ENCODE assay signal across 2 cellular contexts in the genomic region with DNA sequence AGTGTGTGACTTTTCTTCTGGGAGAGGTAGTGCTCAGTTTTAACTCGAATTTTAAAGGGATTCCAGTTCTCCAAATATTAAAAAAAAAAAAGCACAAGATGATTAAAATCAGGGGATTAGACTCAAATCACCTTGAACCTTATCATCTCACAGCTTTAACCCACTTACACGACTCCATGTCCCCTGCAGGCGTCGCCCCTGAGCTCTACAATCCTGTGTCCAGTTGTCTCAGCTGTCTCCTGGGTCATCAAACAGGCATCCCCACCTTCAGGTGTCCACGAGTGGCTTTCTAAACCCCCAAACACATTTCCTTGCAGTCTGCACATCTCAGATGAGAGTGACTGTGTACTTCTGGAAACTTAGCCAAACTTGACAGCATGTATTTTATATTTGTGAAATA.
TF ChIP-seq lines count a peak whose summit lies in the region.

No MANE protein-coding gene starts in this region.

TF ChIP-seq in H1, 55 proteins besides CTCF, POLR2A, EP300 and RAD21:
- TF ChIP-seq SIN3A (conservative IDR thresholded peaks at IDR 0.05 in 1 of 2, IDR thresholded peaks at IDR 0.05 in 1 of 2; ENCODE audit: low read depth in 1 of 2, low read length in 2 of 2): no peak
- TF ChIP-seq KDM4A (IDR thresholded peaks at IDR 0.05; ENCODE audit: low read depth, low read length, severe bottlenecking): no peak
- TF ChIP-seq JUN (IDR thresholded peaks at IDR 0.05; ENCODE audit: low read depth, low read length): no peak
- TF ChIP-seq ASH2L (IDR thresholded peaks at IDR 0.05; ENCODE audit: low read length): no peak
- TF ChIP-seq YY1 (IDR thresholded peaks at IDR 0.05; ENCODE audit: low read depth, low read length): no peak
- TF ChIP-seq, protein P1, sequence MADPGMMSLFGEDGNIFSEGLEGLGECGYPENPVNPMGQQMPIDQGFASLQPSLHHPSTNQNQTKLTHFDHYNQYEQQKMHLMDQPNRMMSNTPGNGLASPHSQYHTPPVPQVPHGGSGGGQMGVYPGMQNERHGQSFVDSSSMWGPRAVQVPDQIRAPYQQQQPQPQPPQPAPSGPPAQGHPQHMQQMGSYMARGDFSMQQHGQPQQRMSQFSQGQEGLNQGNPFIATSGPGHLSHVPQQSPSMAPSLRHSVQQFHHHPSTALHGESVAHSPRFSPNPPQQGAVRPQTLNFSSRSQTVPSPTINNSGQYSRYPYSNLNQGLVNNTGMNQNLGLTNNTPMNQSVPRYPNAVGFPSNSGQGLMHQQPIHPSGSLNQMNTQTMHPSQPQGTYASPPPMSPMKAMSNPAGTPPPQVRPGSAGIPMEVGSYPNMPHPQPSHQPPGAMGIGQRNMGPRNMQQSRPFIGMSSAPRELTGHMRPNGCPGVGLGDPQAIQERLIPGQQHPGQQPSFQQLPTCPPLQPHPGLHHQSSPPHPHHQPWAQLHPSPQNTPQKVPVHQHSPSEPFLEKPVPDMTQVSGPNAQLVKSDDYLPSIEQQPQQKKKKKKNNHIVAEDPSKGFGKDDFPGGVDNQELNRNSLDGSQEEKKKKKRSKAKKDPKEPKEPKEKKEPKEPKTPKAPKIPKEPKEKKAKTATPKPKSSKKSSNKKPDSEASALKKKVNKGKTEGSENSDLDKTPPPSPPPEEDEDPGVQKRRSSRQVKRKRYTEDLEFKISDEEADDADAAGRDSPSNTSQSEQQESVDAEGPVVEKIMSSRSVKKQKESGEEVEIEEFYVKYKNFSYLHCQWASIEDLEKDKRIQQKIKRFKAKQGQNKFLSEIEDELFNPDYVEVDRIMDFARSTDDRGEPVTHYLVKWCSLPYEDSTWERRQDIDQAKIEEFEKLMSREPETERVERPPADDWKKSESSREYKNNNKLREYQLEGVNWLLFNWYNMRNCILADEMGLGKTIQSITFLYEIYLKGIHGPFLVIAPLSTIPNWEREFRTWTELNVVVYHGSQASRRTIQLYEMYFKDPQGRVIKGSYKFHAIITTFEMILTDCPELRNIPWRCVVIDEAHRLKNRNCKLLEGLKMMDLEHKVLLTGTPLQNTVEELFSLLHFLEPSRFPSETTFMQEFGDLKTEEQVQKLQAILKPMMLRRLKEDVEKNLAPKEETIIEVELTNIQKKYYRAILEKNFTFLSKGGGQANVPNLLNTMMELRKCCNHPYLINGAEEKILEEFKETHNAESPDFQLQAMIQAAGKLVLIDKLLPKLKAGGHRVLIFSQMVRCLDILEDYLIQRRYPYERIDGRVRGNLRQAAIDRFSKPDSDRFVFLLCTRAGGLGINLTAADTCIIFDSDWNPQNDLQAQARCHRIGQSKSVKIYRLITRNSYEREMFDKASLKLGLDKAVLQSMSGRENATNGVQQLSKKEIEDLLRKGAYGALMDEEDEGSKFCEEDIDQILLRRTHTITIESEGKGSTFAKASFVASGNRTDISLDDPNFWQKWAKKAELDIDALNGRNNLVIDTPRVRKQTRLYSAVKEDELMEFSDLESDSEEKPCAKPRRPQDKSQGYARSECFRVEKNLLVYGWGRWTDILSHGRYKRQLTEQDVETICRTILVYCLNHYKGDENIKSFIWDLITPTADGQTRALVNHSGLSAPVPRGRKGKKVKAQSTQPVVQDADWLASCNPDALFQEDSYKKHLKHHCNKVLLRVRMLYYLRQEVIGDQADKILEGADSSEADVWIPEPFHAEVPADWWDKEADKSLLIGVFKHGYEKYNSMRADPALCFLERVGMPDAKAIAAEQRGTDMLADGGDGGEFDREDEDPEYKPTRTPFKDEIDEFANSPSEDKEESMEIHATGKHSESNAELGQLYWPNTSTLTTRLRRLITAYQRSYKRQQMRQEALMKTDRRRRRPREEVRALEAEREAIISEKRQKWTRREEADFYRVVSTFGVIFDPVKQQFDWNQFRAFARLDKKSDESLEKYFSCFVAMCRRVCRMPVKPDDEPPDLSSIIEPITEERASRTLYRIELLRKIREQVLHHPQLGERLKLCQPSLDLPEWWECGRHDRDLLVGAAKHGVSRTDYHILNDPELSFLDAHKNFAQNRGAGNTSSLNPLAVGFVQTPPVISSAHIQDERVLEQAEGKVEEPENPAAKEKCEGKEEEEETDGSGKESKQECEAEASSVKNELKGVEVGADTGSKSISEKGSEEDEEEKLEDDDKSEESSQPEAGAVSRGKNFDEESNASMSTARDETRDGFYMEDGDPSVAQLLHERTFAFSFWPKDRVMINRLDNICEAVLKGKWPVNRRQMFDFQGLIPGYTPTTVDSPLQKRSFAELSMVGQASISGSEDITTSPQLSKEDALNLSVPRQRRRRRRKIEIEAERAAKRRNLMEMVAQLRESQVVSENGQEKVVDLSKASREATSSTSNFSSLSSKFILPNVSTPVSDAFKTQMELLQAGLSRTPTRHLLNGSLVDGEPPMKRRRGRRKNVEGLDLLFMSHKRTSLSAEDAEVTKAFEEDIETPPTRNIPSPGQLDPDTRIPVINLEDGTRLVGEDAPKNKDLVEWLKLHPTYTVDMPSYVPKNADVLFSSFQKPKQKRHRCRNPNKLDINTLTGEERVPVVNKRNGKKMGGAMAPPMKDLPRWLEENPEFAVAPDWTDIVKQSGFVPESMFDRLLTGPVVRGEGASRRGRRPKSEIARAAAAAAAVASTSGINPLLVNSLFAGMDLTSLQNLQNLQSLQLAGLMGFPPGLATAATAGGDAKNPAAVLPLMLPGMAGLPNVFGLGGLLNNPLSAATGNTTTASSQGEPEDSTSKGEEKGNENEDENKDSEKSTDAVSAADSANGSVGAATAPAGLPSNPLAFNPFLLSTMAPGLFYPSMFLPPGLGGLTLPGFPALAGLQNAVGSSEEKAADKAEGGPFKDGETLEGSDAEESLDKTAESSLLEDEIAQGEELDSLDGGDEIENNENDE (IDR thresholded peaks at IDR 0.05; ENCODE audit: insufficient replicate concordance, low read length): no peak
- no peak for TF ChIP-seq RFX5 (IDR thresholded peaks at IDR 0.05; ENCODE audit: borderline replicate concordance, low read depth, low read length)
- no peak for TF ChIP-seq BCL11A (IDR thresholded peaks at IDR 0.05; ENCODE audit: low read depth in 2 of 2, low read length in 2 of 2)
- TF ChIP-seq RXRA (IDR thresholded peaks at IDR 0.05; ENCODE audit: insufficient read depth, low read depth, low read length): no peak
- TF ChIP-seq KDM1A (IDR thresholded peaks at IDR 0.05; ENCODE audit: borderline replicate concordance, low read length): no peak
- no peak for TF ChIP-seq CBX8 (IDR thresholded peaks at IDR 0.05; ENCODE audit: borderline replicate concordance, low read depth, low read length)
- no peak for TF ChIP-seq SP2 (IDR thresholded peaks at IDR 0.05; ENCODE audit: low read length)
- TF ChIP-seq NRF1 (IDR thresholded peaks at IDR 0.05; ENCODE audit: low read depth, low read length): no peak
- TF ChIP-seq POU5F1 (IDR thresholded peaks at IDR 0.05; ENCODE audit: low read depth, low read length): no peak
- no peak for TF ChIP-seq CHD2 (IDR thresholded peaks at IDR 0.05; ENCODE audit: low read length)

TF ChIP-seq in WTC11, 78 proteins besides CTCF, POLR2A, EP300 and RAD21:
- no peak for TF ChIP-seq RORB (CRISPR knock-in tag; IDR thresholded peaks at IDR 0.05)
- no peak for TF ChIP-seq ZNF232 (CRISPR knock-in tag; IDR thresholded peaks at IDR 0.05)
- TF ChIP-seq SP1 (CRISPR knock-in tag; conservative IDR thresholded peaks at IDR 0.05): no peak
- no peak for TF ChIP-seq ZNF416 (CRISPR knock-in tag; IDR thresholded peaks at IDR 0.05)
- TF ChIP-seq, protein P2, sequence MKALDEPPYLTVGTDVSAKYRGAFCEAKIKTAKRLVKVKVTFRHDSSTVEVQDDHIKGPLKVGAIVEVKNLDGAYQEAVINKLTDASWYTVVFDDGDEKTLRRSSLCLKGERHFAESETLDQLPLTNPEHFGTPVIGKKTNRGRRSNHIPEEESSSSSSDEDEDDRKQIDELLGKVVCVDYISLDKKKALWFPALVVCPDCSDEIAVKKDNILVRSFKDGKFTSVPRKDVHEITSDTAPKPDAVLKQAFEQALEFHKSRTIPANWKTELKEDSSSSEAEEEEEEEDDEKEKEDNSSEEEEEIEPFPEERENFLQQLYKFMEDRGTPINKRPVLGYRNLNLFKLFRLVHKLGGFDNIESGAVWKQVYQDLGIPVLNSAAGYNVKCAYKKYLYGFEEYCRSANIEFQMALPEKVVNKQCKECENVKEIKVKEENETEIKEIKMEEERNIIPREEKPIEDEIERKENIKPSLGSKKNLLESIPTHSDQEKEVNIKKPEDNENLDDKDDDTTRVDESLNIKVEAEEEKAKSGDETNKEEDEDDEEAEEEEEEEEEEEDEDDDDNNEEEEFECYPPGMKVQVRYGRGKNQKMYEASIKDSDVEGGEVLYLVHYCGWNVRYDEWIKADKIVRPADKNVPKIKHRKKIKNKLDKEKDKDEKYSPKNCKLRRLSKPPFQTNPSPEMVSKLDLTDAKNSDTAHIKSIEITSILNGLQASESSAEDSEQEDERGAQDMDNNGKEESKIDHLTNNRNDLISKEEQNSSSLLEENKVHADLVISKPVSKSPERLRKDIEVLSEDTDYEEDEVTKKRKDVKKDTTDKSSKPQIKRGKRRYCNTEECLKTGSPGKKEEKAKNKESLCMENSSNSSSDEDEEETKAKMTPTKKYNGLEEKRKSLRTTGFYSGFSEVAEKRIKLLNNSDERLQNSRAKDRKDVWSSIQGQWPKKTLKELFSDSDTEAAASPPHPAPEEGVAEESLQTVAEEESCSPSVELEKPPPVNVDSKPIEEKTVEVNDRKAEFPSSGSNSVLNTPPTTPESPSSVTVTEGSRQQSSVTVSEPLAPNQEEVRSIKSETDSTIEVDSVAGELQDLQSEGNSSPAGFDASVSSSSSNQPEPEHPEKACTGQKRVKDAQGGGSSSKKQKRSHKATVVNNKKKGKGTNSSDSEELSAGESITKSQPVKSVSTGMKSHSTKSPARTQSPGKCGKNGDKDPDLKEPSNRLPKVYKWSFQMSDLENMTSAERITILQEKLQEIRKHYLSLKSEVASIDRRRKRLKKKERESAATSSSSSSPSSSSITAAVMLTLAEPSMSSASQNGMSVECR (CRISPR knock-in tag; IDR thresholded peaks at IDR 0.05; ENCODE audit: borderline replicate concordance): no peak
- TF ChIP-seq NFE2L1 (CRISPR knock-in tag; IDR thresholded peaks at IDR 0.05): no peak
- TF ChIP-seq, protein P3, sequence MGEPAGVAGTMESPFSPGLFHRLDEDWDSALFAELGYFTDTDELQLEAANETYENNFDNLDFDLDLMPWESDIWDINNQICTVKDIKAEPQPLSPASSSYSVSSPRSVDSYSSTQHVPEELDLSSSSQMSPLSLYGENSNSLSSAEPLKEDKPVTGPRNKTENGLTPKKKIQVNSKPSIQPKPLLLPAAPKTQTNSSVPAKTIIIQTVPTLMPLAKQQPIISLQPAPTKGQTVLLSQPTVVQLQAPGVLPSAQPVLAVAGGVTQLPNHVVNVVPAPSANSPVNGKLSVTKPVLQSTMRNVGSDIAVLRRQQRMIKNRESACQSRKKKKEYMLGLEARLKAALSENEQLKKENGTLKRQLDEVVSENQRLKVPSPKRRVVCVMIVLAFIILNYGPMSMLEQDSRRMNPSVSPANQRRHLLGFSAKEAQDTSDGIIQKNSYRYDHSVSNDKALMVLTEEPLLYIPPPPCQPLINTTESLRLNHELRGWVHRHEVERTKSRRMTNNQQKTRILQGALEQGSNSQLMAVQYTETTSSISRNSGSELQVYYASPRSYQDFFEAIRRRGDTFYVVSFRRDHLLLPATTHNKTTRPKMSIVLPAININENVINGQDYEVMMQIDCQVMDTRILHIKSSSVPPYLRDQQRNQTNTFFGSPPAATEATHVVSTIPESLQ (CRISPR knock-in tag; IDR thresholded peaks at IDR 0.05): no peak
- no peak for TF ChIP-seq CREM (CRISPR knock-in tag; IDR thresholded peaks at IDR 0.05)
- no peak for TF ChIP-seq SMAD3 (CRISPR knock-in tag; IDR thresholded peaks at IDR 0.05; ENCODE audit: borderline replicate concordance)
- TF ChIP-seq, protein P4, sequence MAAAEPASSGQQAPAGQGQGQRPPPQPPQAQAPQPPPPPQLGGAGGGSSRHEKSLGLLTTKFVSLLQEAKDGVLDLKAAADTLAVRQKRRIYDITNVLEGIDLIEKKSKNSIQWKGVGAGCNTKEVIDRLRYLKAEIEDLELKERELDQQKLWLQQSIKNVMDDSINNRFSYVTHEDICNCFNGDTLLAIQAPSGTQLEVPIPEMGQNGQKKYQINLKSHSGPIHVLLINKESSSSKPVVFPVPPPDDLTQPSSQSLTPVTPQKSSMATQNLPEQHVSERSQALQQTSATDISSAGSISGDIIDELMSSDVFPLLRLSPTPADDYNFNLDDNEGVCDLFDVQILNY (CRISPR knock-in tag; IDR thresholded peaks at IDR 0.05): no peak
- TF ChIP-seq ZNF138 (CRISPR knock-in tag; conservative IDR thresholded peaks at IDR 0.05): no peak
- no peak for TF ChIP-seq ETV6 (CRISPR knock-in tag; IDR thresholded peaks at IDR 0.05)
- no peak for TF ChIP-seq SOX15 (CRISPR knock-in tag; IDR thresholded peaks at IDR 0.05)
- TF ChIP-seq, protein P5, sequence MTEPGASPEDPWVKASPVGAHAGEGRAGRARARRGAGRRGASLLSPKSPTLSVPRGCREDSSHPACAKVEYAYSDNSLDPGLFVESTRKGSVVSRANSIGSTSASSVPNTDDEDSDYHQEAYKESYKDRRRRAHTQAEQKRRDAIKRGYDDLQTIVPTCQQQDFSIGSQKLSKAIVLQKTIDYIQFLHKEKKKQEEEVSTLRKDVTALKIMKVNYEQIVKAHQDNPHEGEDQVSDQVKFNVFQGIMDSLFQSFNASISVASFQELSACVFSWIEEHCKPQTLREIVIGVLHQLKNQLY (CRISPR knock-in tag; IDR thresholded peaks at IDR 0.05): no peak
- TF ChIP-seq ZNF121 (CRISPR knock-in tag; IDR thresholded peaks at IDR 0.05): no peak
